29 cellular contexts compared by ENCODE assay signal in the genomic region with DNA sequence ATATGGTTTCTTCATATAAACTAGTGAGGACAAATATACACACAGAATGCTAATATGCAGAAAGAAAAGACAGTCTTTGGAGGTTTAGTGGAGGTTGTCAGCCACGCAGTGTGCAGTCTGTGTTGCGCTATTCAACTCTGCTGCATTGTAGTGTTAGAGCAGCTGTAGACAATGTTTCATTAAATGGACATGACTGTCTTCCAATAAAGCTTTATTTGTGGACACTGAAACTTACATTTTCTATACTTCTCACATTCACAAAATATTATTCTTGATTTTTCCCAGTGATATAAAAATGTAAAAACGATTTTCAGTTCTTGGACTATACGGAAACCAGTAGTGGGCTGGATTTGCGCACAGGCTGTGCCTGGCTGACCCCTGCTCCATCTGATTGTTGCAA.
"Had no signal": no experiment of that assay in that cellular context is flagged by ENCODE, and none has a peak within 500 bp of the region (broad histone marks: within the 10 kb centered on the region; RNA-seq: fewer than 3 reads in every experiment).

No MANE protein-coding gene starts in this region.

- H3K27me3 Mint-ChIP-seq: activated CD4-positive, alpha-beta memory T cell treated with anti-CD3 and anti-CD28 coated beads, Interleukin-2, amount 10 ng/mL, durations not matched to agents 7 days and 5 days; activated CD4-positive, alpha-beta T cell treated with anti-CD3 and anti-CD28 coated beads for 36 hours; activated CD4-positive, alpha-beta T cell treated with anti-CD3 and anti-CD28 coated beads, Interleukin-2, amount 10 ng/mL, durations not matched to agents 24 days and 14 days; activated naive CD4-positive, alpha-beta T cell treated with anti-CD3 and anti-CD28 coated beads, Interleukin-2, amount 10 ng/mL, durations not matched to agents 7 days and 5 days; activated naive CD8-positive, alpha-beta T cell treated with anti-CD3 and anti-CD28 coated beads, Interleukin-2, amount 10 ng/mL, durations not matched to agents 7 days and 5 days; activated T-cell treated with anti-CD3 and anti-CD28 coated beads, Interleukin-2, amount 50 U/mL, for 24 hours; brain had no signal

- H3K27ac Mint-ChIP-seq: activated CD4-positive, alpha-beta memory T cell treated with anti-CD3 and anti-CD28 coated beads, Interleukin-2, amount 10 ng/mL, durations not matched to agents 7 days and 5 days; activated CD4-positive, alpha-beta T cell treated with anti-CD3 and anti-CD28 coated beads for 36 hours; activated CD4-positive, alpha-beta T cell treated with anti-CD3 and anti-CD28 coated beads, Interleukin-2, amount 10 ng/mL, durations not matched to agents 24 days and 14 days; activated naive CD4-positive, alpha-beta T cell treated with anti-CD3 and anti-CD28 coated beads, Interleukin-2, amount 10 ng/mL, durations not matched to agents 7 days and 5 days; activated naive CD4-positive, alpha-beta T cell treated with anti-CD3 and anti-CD28 coated beads, Interleukin-2, amount 50 U/mL, for 72 hours; activated naive CD8-positive, alpha-beta T cell treated with anti-CD3 and anti-CD28 coated beads, Interleukin-2, amount 10 ng/mL, durations not matched to agents 7 days and 5 days; activated T-cell treated with anti-CD3 and anti-CD28 coated beads, Interleukin-2, amount 50 U/mL, for 24 hours; activated T-cell treated with anti-CD3 and anti-CD28 coated beads, Interleukin-2, amount 50 U/mL, for 72 hours; brain had no signal

- H3K27me3 ChIP-seq: ascending aorta, breast epithelium, cardiac muscle cell, colonic mucosa, esophagus squamous epithelium, gastroesophageal sphincter, heart right ventricle, hepatocyte had no signal

- DNase-seq: activated CD4-positive, alpha-beta memory T cell treated with anti-CD3 and anti-CD28 coated beads, Interleukin-2, amount 10 ng/mL, durations not matched to agents 7 days and 5 days; activated CD4-positive, alpha-beta T cell treated with anti-CD3 and anti-CD28 coated beads for 36 hours; activated CD4-positive, alpha-beta T cell treated with anti-CD3 and anti-CD28 coated beads, Interleukin-2, amount 10 ng/mL, durations not matched to agents 24 days and 14 days; activated CD4-positive, alpha-beta T cell treated with anti-CD3 and anti-CD28 coated beads, Interleukin-2, amount 50 U/mL, for 4 hours; activated CD4-positive, CD25-positive, alpha-beta regulatory T cell; activated CD4-positive, CD25-positive, alpha-beta regulatory T cell treated with anti-CD3 and anti-CD28 coated beads, Interleukin-2, amount 50 U/mL, for 72 hours; activated CD8-positive, alpha-beta memory T cell treated with anti-CD3 and anti-CD28 coated beads, Interleukin-2, amount 50 U/mL, for 48 hours; activated gamma-delta T cell; activated naive CD4-positive, alpha-beta T cell; activated naive CD4-positive, alpha-beta T cell treated with anti-CD3 and anti-CD28 coated beads, Interleukin-2, amount 10 ng/mL, durations not matched to agents 7 days and 5 days; activated naive CD8-positive, alpha-beta T cell treated with anti-CD3 and anti-CD28 coated beads, Interleukin-2, amount 10 ng/mL, durations not matched to agents 7 days and 5 days; activated T-cell treated with anti-CD3 and anti-CD28 coated beads for 4 hours; activated T-cell treated with anti-CD3 and anti-CD28 coated beads, Interleukin-2, amount 50 U/mL, for 24 hours; activated T-cell treated with anti-CD3 and anti-CD28 coated beads, Interleukin-2, amount 50 U/mL, for 72 hours; central memory CD4-positive, alpha-beta T cell; cerebellar nuclear complex; colonic mucosa; effector CD8-positive, alpha-beta T cell; esophagus squamous epithelium; foreskin melanocyte; heart right ventricle had no signal

- H3K4me3 ChIP-seq: ascending aorta, breast epithelium, cardiac muscle cell, colonic mucosa, esophagus squamous epithelium, gastroesophageal sphincter, heart right ventricle, hepatocyte had no signal

- ATAC-seq: activated CD4-positive, alpha-beta T cell treated with anti-CD3 and anti-CD28 coated beads for 36 hours; activated naive CD4-positive, alpha-beta T cell treated with anti-CD3 and anti-CD28 coated beads, Interleukin-2, amount 50 U/mL, for 72 hours; activated T-cell treated with anti-CD3 and anti-CD28 coated beads, Interleukin-2, amount 50 U/mL, for 72 hours; gastroesophageal sphincter; heart right ventricle had no signal

- H3K27ac ChIP-seq: ascending aorta, breast epithelium, cardiac muscle cell, colonic mucosa, epithelial cell of prostate, esophagus squamous epithelium, gastroesophageal sphincter, heart right ventricle, hepatocyte had no signal

- H3K36me3 ChIP-seq: breast epithelium, colonic mucosa had no signal

- H3K9me3 Mint-ChIP-seq: activated CD4-positive, alpha-beta memory T cell treated with anti-CD3 and anti-CD28 coated beads, Interleukin-2, amount 10 ng/mL, durations not matched to agents 7 days and 5 days; activated CD4-positive, alpha-beta T cell treated with anti-CD3 and anti-CD28 coated beads, Interleukin-2, amount 10 ng/mL, durations not matched to agents 24 days and 14 days; activated naive CD4-positive, alpha-beta T cell treated with anti-CD3 and anti-CD28 coated beads, Interleukin-2, amount 10 ng/mL, durations not matched to agents 7 days and 5 days; activated naive CD4-positive, alpha-beta T cell treated with anti-CD3 and anti-CD28 coated beads, Interleukin-2, amount 50 U/mL, for 72 hours; activated naive CD8-positive, alpha-beta T cell treated with anti-CD3 and anti-CD28 coated beads, Interleukin-2, amount 10 ng/mL, durations not matched to agents 7 days and 5 days; activated T-cell treated with anti-CD3 and anti-CD28 coated beads, Interleukin-2, amount 50 U/mL, for 24 hours; activated T-cell treated with anti-CD3 and anti-CD28 coated beads, Interleukin-2, amount 50 U/mL, for 72 hours; brain had no signal

- H3K4me1 Mint-ChIP-seq: activated CD4-positive, alpha-beta memory T cell treated with anti-CD3 and anti-CD28 coated beads, Interleukin-2, amount 10 ng/mL, durations not matched to agents 7 days and 5 days; activated naive CD4-positive, alpha-beta T cell treated with anti-CD3 and anti-CD28 coated beads, Interleukin-2, amount 10 ng/mL, durations not matched to agents 7 days and 5 days; activated naive CD8-positive, alpha-beta T cell treated with anti-CD3 and anti-CD28 coated beads, Interleukin-2, amount 10 ng/mL, durations not matched to agents 7 days and 5 days; brain had no signal

- H3K4me1 ChIP-seq: ascending aorta, breast epithelium, colonic mucosa, esophagus squamous epithelium, gastroesophageal sphincter, heart right ventricle had no signal

- H3K4me3 Mint-ChIP-seq: activated CD4-positive, alpha-beta memory T cell treated with anti-CD3 and anti-CD28 coated beads, Interleukin-2, amount 10 ng/mL, durations not matched to agents 7 days and 5 days; activated CD4-positive, alpha-beta T cell treated with anti-CD3 and anti-CD28 coated beads for 36 hours; activated CD4-positive, alpha-beta T cell treated with anti-CD3 and anti-CD28 coated beads, Interleukin-2, amount 10 ng/mL, durations not matched to agents 24 days and 14 days; activated naive CD4-positive, alpha-beta T cell treated with anti-CD3 and anti-CD28 coated beads, Interleukin-2, amount 10 ng/mL, durations not matched to agents 7 days and 5 days; activated naive CD8-positive, alpha-beta T cell treated with anti-CD3 and anti-CD28 coated beads, Interleukin-2, amount 10 ng/mL, durations not matched to agents 7 days and 5 days; activated T-cell treated with anti-CD3 and anti-CD28 coated beads, Interleukin-2, amount 50 U/mL, for 24 hours; activated T-cell treated with anti-CD3 and anti-CD28 coated beads, Interleukin-2, amount 50 U/mL, for 72 hours; brain had no signal

- H3K9me3 ChIP-seq: ascending aorta, breast epithelium, colonic mucosa, esophagus squamous epithelium, gastroesophageal sphincter, heart right ventricle had no signal
